ENCODE assay signal across 8 cellular contexts in the genomic region with DNA sequence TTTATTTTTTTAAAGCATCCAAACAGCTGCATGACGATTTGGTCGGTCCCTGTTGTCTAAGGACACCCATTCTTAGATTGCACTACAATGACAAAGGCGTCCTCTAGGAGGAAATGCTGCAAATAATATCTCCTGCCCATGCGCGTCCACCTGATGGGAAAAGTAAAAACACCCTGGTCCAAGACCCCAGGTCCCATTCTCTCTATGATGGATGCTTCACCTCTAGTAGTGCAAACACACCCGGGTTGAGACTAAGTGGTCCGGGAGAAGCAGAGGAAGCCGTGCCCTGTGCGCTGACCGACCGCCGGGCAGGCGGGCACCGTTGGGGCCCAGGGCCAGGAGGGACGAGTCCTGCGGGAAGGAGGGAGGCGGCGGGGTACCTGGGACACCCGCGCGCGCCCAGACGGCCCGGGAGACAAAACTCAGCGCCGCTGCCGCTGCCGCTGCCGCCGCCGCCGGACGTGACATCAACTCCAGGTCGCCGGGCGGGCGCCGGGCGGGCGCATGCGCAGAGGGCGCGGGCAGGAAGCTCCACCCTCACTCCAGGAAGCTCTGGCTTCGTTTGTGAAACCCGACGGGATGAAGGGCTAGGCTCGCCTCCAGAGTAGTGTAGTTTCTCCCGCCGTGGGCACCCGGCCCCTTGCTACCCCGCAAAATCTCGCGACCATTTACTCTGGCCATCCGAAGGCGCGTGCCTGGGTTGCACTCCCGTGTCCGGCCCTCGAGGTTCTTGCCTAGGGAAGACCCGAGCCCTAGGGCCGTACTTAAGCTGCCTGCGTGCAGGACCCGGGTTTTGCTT. TPM values are rescaled to one million over a fixed set of nuclear protein-coding genes. Genes with fewer than 3 reads are reported as not detected.
DNase-seq lines count a peak whose midpoint lies in the region; TF ChIP-seq lines count a peak whose summit lies in the region.

TSS of gene TBC1D7 (minus strand) at position 462 of the 799 bp plus-strand sequence. CDS start 1,639 bp downstream, outside the sequence.

- no peaks in the 10 kb centered on the region for H3K9me3 ChIP-seq in SK-N-MC (ENCODE audit: low read depth, low read length)

- no peaks in the 10 kb centered on the region for H3K27me3 Mint-ChIP-seq in activated naive CD4-positive, alpha-beta T cell treated with anti-CD3 and anti-CD28 coated beads, Interleukin-2, amount 10 ng/mL, durations not matched to agents 7 days and 5 days

- peaks cover 30% of the 10 kb centered on the region for H3K4me1 Mint-ChIP-seq in activated naive CD4-positive, alpha-beta T cell treated with anti-CD3 and anti-CD28 coated beads, Interleukin-2, amount 10 ng/mL, durations not matched to agents 7 days and 5 days

- TF ChIP-seq CTCF in GM06990 (IDR thresholded peaks at IDR 0.05; ENCODE audit: insufficient read depth, low read length, poor library complexity, severe bottlenecking) (no peak), HFF-Myc (IDR thresholded peaks at IDR 0.05; ENCODE audit: low read depth, low read length, missing control alignments) (no peak)

- H3K27me3 ChIP-seq in GM06990 (replicated peaks; ENCODE audit: control insufficient read depth, insufficient read depth, low read length), result no peaks in the 10 kb centered on the region

- peak within 1 kb of the TSS; percentile 90 for H3K9ac ChIP-seq in SK-N-MC (ENCODE audit: insufficient read length)

- CTCF ChIA-PET in activated naive CD4-positive, alpha-beta T cell treated with anti-CD3 and anti-CD28 coated beads, Interleukin-2, amount 10 ng/mL, durations not matched to agents 7 days and 5 days (lab: Charles Lee), result interaction anchor here (1.0 to 7.5 kb wide), 6 partner anchors 9 to 690 kb away, joined by 3 to 67 read pairs (median 6); partner anchors contain the start of gene SIRT5

- DNase-seq in GM06990 (ENCODE audit: extremely low read depth, insufficient read length) (peak; percentile 97), HFF-Myc (ENCODE audit: extremely low read depth, low read depth) (peak; percentile 65), NAMALWA (ENCODE audit: low spot score) (peak; percentile 93), SK-N-MC (ENCODE audit: low read depth, low spot score) (no peak), germinal center (ENCODE audit: low spot score) (peak; percentile 94), occipital lobe (lab: John Stamatoyannopoulos, UW) (peak; percentile 87)
- DNase-seq in activated naive CD4-positive, alpha-beta T cell treated with anti-CD3 and anti-CD28 coated beads, Interleukin-2, amount 10 ng/mL, durations not matched to agents 7 days and 5 days, result peak; percentile 95

- H3K36me3 ChIP-seq in GM06990 (ENCODE audit: control insufficient read depth, insufficient read depth, low read length), result no peaks in the 10 kb centered on the region; the same call in none of the 2 replicates
- peaks cover 21% of the 10 kb centered on the region for H3K36me3 ChIP-seq in SK-N-MC (ENCODE audit: insufficient read depth, low read length)

- H3K9me3 Mint-ChIP-seq in activated naive CD4-positive, alpha-beta T cell treated with anti-CD3 and anti-CD28 coated beads, Interleukin-2, amount 10 ng/mL, durations not matched to agents 7 days and 5 days, result no peaks in the 10 kb centered on the region

- peak within 1 kb of the TSS; percentile 34; the same call in 1 of the 2 replicates for H3K27ac ChIP-seq in SK-N-MC
- peak within 1 kb of the TSS; percentile 84 for H3K27ac ChIP-seq in temporal lobe (ENCODE audit: low read depth, low read length)

- H3K4me3 Mint-ChIP-seq in activated naive CD4-positive, alpha-beta T cell treated with anti-CD3 and anti-CD28 coated beads, Interleukin-2, amount 10 ng/mL, durations not matched to agents 7 days and 5 days, result peak within 1 kb of the TSS; percentile 95

- H3K36me3 Mint-ChIP-seq in activated naive CD4-positive, alpha-beta T cell treated with anti-CD3 and anti-CD28 coated beads, Interleukin-2, amount 10 ng/mL, durations not matched to agents 7 days and 5 days, result peaks cover 15% of the 10 kb centered on the region

- H3K27ac Mint-ChIP-seq in activated naive CD4-positive, alpha-beta T cell treated with anti-CD3 and anti-CD28 coated beads, Interleukin-2, amount 10 ng/mL, durations not matched to agents 7 days and 5 days, result peak within 1 kb of the TSS; percentile 93

- H3K4me3 ChIP-seq in GM06990 (replicated peaks; ENCODE audit: low read depth, low read length) (peak within 1 kb of the TSS; percentile 81), HFF-Myc (replicated peaks; ENCODE audit: low read depth, low read length) (peak within 1 kb of the TSS; percentile 93), SK-N-MC (peak within 1 kb of the TSS; percentile 91)

RNA-seq across cellular contexts. Expression of gene TBC1D7, which starts in this region (rescaled TPM):
- total RNA-seq in occipital lobe (41.8 TPM), temporal lobe (18.2 TPM)
